Comparison of ENCODE assay signal across 18 cellular contexts in the genomic region with DNA sequence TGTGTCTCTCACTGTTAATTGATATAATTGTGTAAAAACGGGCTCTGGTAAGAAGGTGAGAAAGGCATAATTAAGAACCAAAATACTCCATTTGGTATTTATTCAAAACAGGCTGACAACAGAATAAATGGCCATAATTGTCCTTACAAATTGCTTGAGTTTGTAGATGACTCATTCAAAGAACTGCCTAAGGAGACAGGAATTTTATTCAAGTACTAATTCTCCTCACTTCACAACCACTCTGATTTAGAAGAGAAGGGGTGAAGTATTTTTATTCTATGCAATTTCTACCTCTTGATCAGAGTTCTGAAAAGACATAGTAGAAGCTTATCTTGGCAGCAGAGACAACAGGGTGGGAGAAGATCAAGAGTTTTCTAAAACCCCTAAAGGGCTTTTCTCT. TPM values are rescaled to one million over a fixed set of nuclear protein-coding genes. Genes with fewer than 3 reads are reported as not detected.
DNase-seq lines count a peak whose midpoint lies in the region; ATAC-seq and TF ChIP-seq lines count a peak whose summit lies in the region.
"Had no signal": no experiment of that assay in that cellular context is flagged by ENCODE, and none has a peak within 500 bp of the region (broad histone marks: within the 10 kb centered on the region; RNA-seq: fewer than 3 reads in every experiment).

No MANE protein-coding gene starts in this region.

- peaks cover 6% of the 10 kb centered on the region for H3K9me3 Mint-ChIP-seq in endodermal cell
- H3K9me3 Mint-ChIP-seq: CD4-positive, alpha-beta T cell; T-cell had no signal

- peaks cover 49% of the 10 kb centered on the region for H3K79me2 ChIP-seq in osteoblast (ENCODE audit: insufficient read depth, low read length)

- ATAC-seq in HG02610 (IDR thresholded peaks at IDR 0.05; ENCODE audit: unreplicated experiment) = no peak
- ATAC-seq: T-cell had no signal

- no peaks in the 10 kb centered on the region for H3K4me1 ChIP-seq in endodermal cell (ENCODE audit: control insufficient read depth, insufficient read depth, low read length)
- peaks cover 18% of the 10 kb centered on the region for H3K4me1 ChIP-seq in osteoblast (ENCODE audit: insufficient read depth, low read length)
- H3K4me1 ChIP-seq in stomach = peaks cover 0 to 9% (median 0%) of the 10 kb centered on the region in 4 donors

- TF ChIP-seq EP300 in stomach (IDR thresholded peaks at IDR 0.05) = no peak

- H3K9me3 ChIP-seq in endodermal cell (ENCODE audit: control insufficient read depth, low read length) (no peaks in the 10 kb centered on the region), osteoblast (ENCODE audit: low read depth, low read length) (no peaks in the 10 kb centered on the region), stomach (peaks cover 0 to 4% (median 0%) of the 10 kb centered on the region in 4 donors)

- H3K27me3 Mint-ChIP-seq in endodermal cell (ENCODE audit: insufficient read depth) = no peaks in the 10 kb centered on the region
- H3K27me3 Mint-ChIP-seq: CD4-positive, alpha-beta T cell had no signal

- no peak for TF ChIP-seq POLR2A in stomach (IDR thresholded peaks at IDR 0.05)

- no peaks in the 10 kb centered on the region for H3K36me3 ChIP-seq in endodermal cell (ENCODE audit: control insufficient read depth, insufficient read depth, low read length)
- H3K36me3 ChIP-seq in osteoblast (ENCODE audit: insufficient read depth, low read length) = no peaks in the 10 kb centered on the region
- H3K36me3 ChIP-seq in stomach = no peaks in the 10 kb centered on the region

- H3K9ac ChIP-seq in endodermal cell (ENCODE audit: extremely low read depth, low read length, poor library complexity, severe bottlenecking) = no peak overlapping the region

- 50% methylated on average over 1 of the region's 1 CpG; no CpG with 5 or more reads in 1 of the 2 experiments for WGBS in endodermal cell (ENCODE audit: insufficient coverage in 1 of 2, insufficient read length in 1 of 2), 2 experiments
- WGBS in stomach, 5 donors = 32 to 80% (median 59%) methylated on average over 1 of the region's 1 CpG

- no peak overlapping the region for H3K4me3 Mint-ChIP-seq in endodermal cell
- H3K4me3 Mint-ChIP-seq: CD4-positive, alpha-beta T cell; T-cell had no signal

- TF ChIP-seq CTCF in endodermal cell (conservative IDR thresholded peaks at IDR 0.05) (no peak), osteoblast (IDR thresholded peaks at IDR 0.05; ENCODE audit: extremely low read depth, low read depth, low read length) (no peak), stomach (IDR thresholded peaks at IDR 0.05) (no peak)

- intact Hi-C loops in stomach (cut with DNase I; ENCODE audit: low total_unique reads) = no loop called here

- peak overlapping the region; percentile 71 for H3K27ac Mint-ChIP-seq in endodermal cell
- H3K27ac Mint-ChIP-seq: CD4-positive, alpha-beta T cell; T-cell had no signal

- no peak overlapping the region for H3K27ac ChIP-seq in endodermal cell (ENCODE audit: low read depth, low read length)
- peak overlapping the region; percentile 49 for H3K27ac ChIP-seq in osteoblast (ENCODE audit: low read depth, low read length)
- no peak overlapping the region for H3K27ac ChIP-seq in stomach
- H3K27ac ChIP-seq: HL-60, skin epidermis had no signal

- H3K27me3 ChIP-seq in endodermal cell (ENCODE audit: control insufficient read depth, insufficient read depth, low read length, poor library complexity, severe bottlenecking) (no peaks in the 10 kb centered on the region), osteoblast (ENCODE audit: insufficient read depth, low read length) (no peaks in the 10 kb centered on the region), stomach (no peaks in the 10 kb centered on the region)

- peaks cover 29% of the 10 kb centered on the region for H3K36me3 Mint-ChIP-seq in endodermal cell (ENCODE audit: low read depth)

- peak; percentile 37 for DNase-seq in EL
- peak; percentile 20 for DNase-seq in NCI-H226
- DNase-seq in endodermal cell = no peak
- no peak for DNase-seq in osteoblast (ENCODE audit: insufficient read length, low spot score, missing footprints)
- no peak for DNase-seq in stomach
- no peak for DNase-seq in NCI-H1930 (lab: John Stamatoyannopoulos, UW)
- DNase-seq: activated gamma-delta T cell; CD4-positive, alpha-beta T cell; effector CD4-positive, alpha-beta T cell; islet precursor cell; NCI-H2029 treated with DMSO at 0.1 percent for 48 hours; NCI-H774; stimulated activated naive CD4-positive, alpha-beta T cell; T-cell had no signal

- H4K20me1 ChIP-seq in osteoblast (ENCODE audit: insufficient read depth, low read length) = no peaks in the 10 kb centered on the region

- H3K4me2 ChIP-seq in osteoblast (ENCODE audit: insufficient read depth, low read length) = no peak overlapping the region

- no peak overlapping the region for H3K4me3 ChIP-seq in endodermal cell (ENCODE audit: low read length)
- no peak overlapping the region for H3K4me3 ChIP-seq in osteoblast (ENCODE audit: insufficient read depth, low read length)
- no peak overlapping the region for H3K4me3 ChIP-seq in stomach
- H3K4me3 ChIP-seq: skin epidermis had no signal

- peaks cover 23% of the 10 kb centered on the region for H3K4me1 Mint-ChIP-seq in endodermal cell

- no peak overlapping the region for H2AFZ ChIP-seq in osteoblast (ENCODE audit: low read length)

RNA-seq across cellular contexts. Expression of a gene that starts 43.1 kb away (rescaled TPM):
- total RNA-seq in endodermal cell (100 to 1,000 TPM in 1 of 2 donors, 10 to 100 TPM in 1; 62.9 to 114 TPM), osteoblast (63.1 and 72.0 TPM in 2 replicates), stomach (10 to 100 TPM in 4 of 5 donors, 1 to 10 TPM in 1; 9.3 to 46.4 (median 14.5) TPM)
- 23.5 TPM for polyA plus RNA-seq in endodermal cell (2013, experiment 1 of 2)
- 21.6 TPM for polyA plus RNA-seq in endodermal cell (2013, experiment 2 of 2)
- 1 to 10 TPM; 3.3 to 9.3 (median 5.1) TPM for polyA plus RNA-seq in stomach
- total RNA-seq: G401 had no signal

Comparison
In these comparisons a context has a peak if more than half of its experiments do, and no peak if none do; other contexts are left out.
1. DNase-seq: peak in EL (single experiment) and NCI-H226 (single experiment); none in endodermal cell (single experiment), osteoblast (single experiment), stomach (single experiment) and NCI-H1930 (0 of 2).